ENCODE assay signal across 4 cellular contexts in the genomic region with DNA sequence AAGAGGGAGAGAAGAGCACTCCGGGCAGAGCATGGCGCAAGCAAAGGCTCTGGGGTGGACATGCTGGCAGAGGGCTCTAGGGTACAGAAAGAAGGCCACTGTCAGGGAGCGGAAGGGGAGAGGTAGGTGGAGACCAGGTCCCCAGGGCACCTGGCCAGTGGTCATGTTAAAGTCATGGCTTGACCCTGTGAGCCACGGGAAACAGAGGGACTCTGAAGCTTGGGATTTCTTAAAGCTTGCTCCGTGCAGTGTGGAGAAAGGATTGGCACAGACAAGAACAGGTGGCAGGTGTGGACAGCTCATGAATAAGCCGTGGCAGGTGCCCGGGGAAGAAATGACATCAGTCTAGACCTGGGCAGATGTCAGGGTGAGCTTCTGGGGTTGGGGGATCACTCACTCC.
"Had no signal": no experiment of that assay in that cellular context is flagged by ENCODE, and none has a peak within 500 bp of the region (broad histone marks: within the 10 kb centered on the region; RNA-seq: fewer than 3 reads in every experiment).

No MANE protein-coding gene starts in this region.

- H3K4me3 ChIP-seq: GM23248 had no signal

- H3K27ac Mint-ChIP-seq: H9 had no signal

- H3K4me3 Mint-ChIP-seq: H9 had no signal

- DNase-seq: GM23248, H9, HCEC 1CT, IMR-90 had no signal

- H3K27ac ChIP-seq: GM23248 had no signal
